Comparison of ENCODE assay signal across 9 cellular contexts in genomic region chr15:43441316-43441715, GRCh38. TPM values are rescaled to one million over a fixed set of nuclear protein-coding genes. Genes with fewer than 3 reads are reported as not detected.
DNase-seq lines count a peak whose midpoint lies in the region; ATAC-seq and TF ChIP-seq lines count a peak whose summit lies in the region.
"Had no signal": no experiment of that assay in that cellular context is flagged by ENCODE, and none has a peak within 500 bp of the region (broad histone marks: within the 10 kb centered on the region; RNA-seq: fewer than 3 reads in every experiment).

No MANE protein-coding gene starts in this region.

- peaks cover 44% of the 10 kb centered on the region for H3K36me3 Mint-ChIP-seq in MCF 10A (ENCODE audit: insufficient read depth, unreplicated experiment)
- peaks cover 12% of the 10 kb centered on the region for H3K36me3 Mint-ChIP-seq in T-helper 1 cell treated with Interleukin-12 subunit alpha and Interleukin-12 subunit beta and Interleukin-4 antibody, amounts not matched to agents 30 μg/mL and 1 μg/mL, for 36 hours (ENCODE audit: low read depth)

- TF ChIP-seq POLR2A in breast epithelium (IDR thresholded peaks at IDR 0.05), result no peak

- H3K36me3 ChIP-seq in breast epithelium (no peaks in the 10 kb centered on the region), urinary bladder (ENCODE audit: insufficient read depth) (peaks cover 5% of the 10 kb centered on the region)

- no peaks in the 10 kb centered on the region for H3K9me3 ChIP-seq in breast epithelium

- DNase-seq in MCF 10A (ENCODE audit: unreplicated experiment), result peak; percentile 17
- no peak for DNase-seq in breast epithelium (ENCODE audit: low spot score in 2 of 2)
- DNase-seq in glomerular visceral epithelial cell (ENCODE audit: extremely low spot score), result peak; percentile 38
- DNase-seq: activated B cell treated with CpG ODN at 0.5 μM for 24 hours had no signal

- POLR2A ChIA-PET in MCF 10A (lab: Yijun Ruan, JAX), result interaction anchor here (0.7 to 2.4 kb wide), 14 partner anchors 8 to 1938 kb away, joined by 3 to 11 read pairs (median 5); partner anchors contain the start of genes ELL3, HYPK, SERF2 and TP53BP1

- H3K27ac Mint-ChIP-seq in MCF 10A (ENCODE audit: low read depth, unreplicated experiment), result no peak overlapping the region
- peak overlapping the region; percentile 88 for H3K27ac Mint-ChIP-seq in T-helper 1 cell treated with Interleukin-12 subunit alpha and Interleukin-12 subunit beta and Interleukin-4 antibody, amounts not matched to agents 30 μg/mL and 1 μg/mL, for 36 hours
- H3K27ac Mint-ChIP-seq: activated B cell treated with CpG ODN at 0.5 μM for 24 hours had no signal

- H3K4me3 ChIP-seq in breast epithelium, result no peak overlapping the region
- H3K4me3 ChIP-seq in urinary bladder (ENCODE audit: low read depth, low read length), result no peak overlapping the region

- no TSS peak for BruUV-seq in MCF 10A (replicated peaks; lab: Mats Ljungman, UMichigan)

- H3K4me1 ChIP-seq in breast epithelium, result no peaks in the 10 kb centered on the region
- H3K4me1 ChIP-seq in urinary bladder (ENCODE audit: insufficient read depth), result no peaks in the 10 kb centered on the region

- no peaks in the 10 kb centered on the region for H3K27me3 ChIP-seq in breast epithelium

- no peaks in the 10 kb centered on the region for H3K27me3 Mint-ChIP-seq in MCF 10A (ENCODE audit: insufficient read depth, unreplicated experiment)
- H3K27me3 Mint-ChIP-seq in T-helper 1 cell treated with Interleukin-12 subunit alpha and Interleukin-12 subunit beta and Interleukin-4 antibody, amounts not matched to agents 30 μg/mL and 1 μg/mL, for 36 hours (ENCODE audit: low read depth), result no peaks in the 10 kb centered on the region
- H3K27me3 Mint-ChIP-seq: activated B cell treated with CpG ODN at 0.5 μM for 24 hours had no signal

- no peaks in the 10 kb centered on the region for H3K9me3 Mint-ChIP-seq in MCF 10A (ENCODE audit: unreplicated experiment)
- no peaks in the 10 kb centered on the region for H3K9me3 Mint-ChIP-seq in T-helper 1 cell treated with Interleukin-12 subunit alpha and Interleukin-12 subunit beta and Interleukin-4 antibody, amounts not matched to agents 30 μg/mL and 1 μg/mL, for 36 hours
- H3K9me3 Mint-ChIP-seq: activated B cell treated with CpG ODN at 0.5 μM for 24 hours had no signal

- ATAC-seq in GM21367 (IDR thresholded peaks at IDR 0.05; ENCODE audit: unreplicated experiment), result no peak
- ATAC-seq in GM21576 (IDR thresholded peaks at IDR 0.05; ENCODE audit: unreplicated experiment), result no peak
- no peak for ATAC-seq in HG03135 (IDR thresholded peaks at IDR 0.05; ENCODE audit: unreplicated experiment)

- intact Hi-C loops in MCF 10A (cut with micrococcal nuclease), result loop anchor here (1.0 kb wide), 2 partner anchors 73 to 336 kb away; no protein-coding TSS in a partner anchor
- intact Hi-C loops in breast epithelium (cut with DNase I; ENCODE audit: low total_unique reads), result no loop called here

- CTCF ChIA-PET in MCF 10A (lab: Yijun Ruan, JAX), result interaction anchor here (0.5 to 5.4 kb wide), 12 partner anchors 8 to 629 kb away, joined by 3 to 46 read pairs (median 4); no protein-coding TSS in a partner anchor

- H3K27ac ChIP-seq in breast epithelium (peak overlapping the region in 1 of 2 donors; percentile 74), urinary bladder (ENCODE audit: low read depth) (peak overlapping the region; percentile 6)

- TF ChIP-seq CTCF in MCF 10A (IDR thresholded peaks at IDR 0.05; ENCODE audit: unreplicated experiment) (no peak), breast epithelium (IDR thresholded peaks at IDR 0.05) (no peak)

- H3K4me3 Mint-ChIP-seq in MCF 10A (ENCODE audit: unreplicated experiment), result no peak overlapping the region
- no peak overlapping the region for H3K4me3 Mint-ChIP-seq in T-helper 1 cell treated with Interleukin-12 subunit alpha and Interleukin-12 subunit beta and Interleukin-4 antibody, amounts not matched to agents 30 μg/mL and 1 μg/mL, for 36 hours
- H3K4me3 Mint-ChIP-seq: activated B cell treated with CpG ODN at 0.5 μM for 24 hours had no signal

- peaks cover 6% of the 10 kb centered on the region for H3K4me1 Mint-ChIP-seq in MCF 10A (ENCODE audit: insufficient read depth, unreplicated experiment)
- H3K4me1 Mint-ChIP-seq in T-helper 1 cell treated with Interleukin-12 subunit alpha and Interleukin-12 subunit beta and Interleukin-4 antibody, amounts not matched to agents 30 μg/mL and 1 μg/mL, for 36 hours (ENCODE audit: low read depth), result peaks cover 7% of the 10 kb centered on the region
- H3K4me1 Mint-ChIP-seq: activated B cell treated with CpG ODN at 0.5 μM for 24 hours had no signal

RNA-seq across cellular contexts. Expression of gene TP53BP1, which starts 51.6 kb away (rescaled TPM):
- 38.8 and 53.5 TPM in 2 replicates for total RNA-seq in MCF 10A (2022)
- 10 to 100 TPM; 30.1 to 65.5 (median 60.9) TPM for total RNA-seq in breast epithelium
- total RNA-seq in urinary bladder, result 106 TPM
- polyA plus RNA-seq in urinary bladder, result 16.7 TPM

Comparison
In these comparisons a context has a peak if more than half of its experiments do, and no peak if none do; other contexts are left out.
1. DNase-seq: peak in MCF 10A (single experiment) and glomerular visceral epithelial cell (single experiment); none in breast epithelium (0 of 2).